Comparison of ENCODE assay signal across 1 cellular context in the genomic region with DNA sequence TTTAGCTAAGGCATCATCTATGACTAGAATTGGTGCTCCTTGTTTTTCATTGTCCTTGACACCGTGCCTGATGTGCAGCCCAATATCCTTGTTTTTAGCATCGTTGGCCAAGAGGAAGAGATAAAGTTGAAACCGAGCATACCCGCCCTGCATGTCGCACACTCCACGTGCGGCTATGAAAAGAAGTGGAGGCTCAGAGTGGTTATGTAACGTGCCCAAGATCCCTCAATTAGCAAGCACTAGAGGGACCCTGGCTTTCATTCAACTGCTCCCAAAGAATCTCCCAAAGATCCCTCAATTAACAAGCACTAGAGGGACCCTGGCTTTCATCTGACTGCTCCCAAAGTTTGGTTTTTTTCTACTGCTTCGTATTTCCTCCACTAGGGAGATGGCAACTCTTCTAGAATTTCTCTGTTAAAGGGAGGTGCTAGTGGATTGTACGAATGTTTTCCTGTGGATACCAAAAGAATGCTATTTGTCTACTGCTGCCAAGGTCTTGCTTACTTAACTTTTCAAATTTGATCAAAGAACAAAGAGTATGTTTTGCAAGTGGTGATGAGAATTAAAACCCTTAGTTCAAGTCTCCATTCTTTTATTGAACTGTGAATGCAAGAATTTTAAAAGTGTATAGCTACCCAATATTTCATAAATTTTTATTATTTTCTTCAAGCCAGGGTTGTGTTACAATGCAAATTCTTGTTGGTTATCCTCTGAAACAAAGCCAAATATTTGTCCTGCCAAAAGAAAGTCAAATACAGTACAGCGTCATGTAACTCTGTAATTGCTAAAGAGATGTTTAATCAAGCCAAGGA.
A peak's percentile ranks its signal among the peaks of the same experiment; 100 is the strongest.
TF ChIP-seq lines count a peak whose summit lies in the region.

No MANE protein-coding gene starts in this region.

TF ChIP-seq in HepG2, 621 proteins besides CTCF, POLR2A, EP300 and RAD21 (continued from another document):
- TF ChIP-seq RFX1 (IDR thresholded peaks at IDR 0.05) (no peak), GATAD2A (CRISPR knock-in tag; IDR thresholded peaks at IDR 0.05) (peak; percentile 62)
